Comparison of ENCODE assay signal across 8 cellular contexts in the genomic region with DNA sequence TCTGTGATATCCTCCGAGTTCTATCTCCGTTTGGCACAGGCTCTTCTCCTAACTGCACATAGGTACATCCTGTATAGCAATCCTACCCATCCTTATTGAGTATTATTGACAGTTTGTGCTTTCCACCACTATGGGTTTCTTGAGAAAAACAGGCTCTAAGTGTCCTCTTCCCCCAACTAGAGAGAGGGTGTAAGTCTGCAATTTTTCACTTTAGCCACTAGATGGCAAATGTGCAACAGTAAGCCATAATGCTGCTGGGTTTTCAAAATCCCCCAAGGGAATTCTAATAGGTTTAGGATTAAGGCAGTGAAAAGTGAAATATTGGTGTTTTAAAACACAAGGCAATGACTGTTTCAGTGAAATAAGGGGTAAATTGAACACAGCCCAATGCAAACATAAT.
DNase-seq lines count a peak whose midpoint lies in the region; ATAC-seq and TF ChIP-seq lines count a peak whose summit lies in the region.

No MANE protein-coding gene starts in this region.

- H3K9me3 Mint-ChIP-seq in glutamatergic neuron (ENCODE audit: unreplicated experiment): no peaks in the 10 kb centered on the region

- TF ChIP-seq CTCF in DOHH2 (IDR thresholded peaks at IDR 0.05; ENCODE audit: low read depth, low read length, poor library complexity, severe bottlenecking): peak; percentile 64
- TF ChIP-seq CTCF in glutamatergic neuron (IDR thresholded peaks at IDR 0.05; ENCODE audit: partially characterized antibody, unreplicated experiment): peak; percentile 74
- TF ChIP-seq CTCF in gastroesophageal sphincter (IDR thresholded peaks at IDR 0.05): peak in 1 of 4 experiments; percentile 62

- H3K4me1 ChIP-seq in DOHH2 (ENCODE audit: control insufficient read depth, low read length) (peaks cover 15% of the 10 kb centered on the region), gastroesophageal sphincter (no peaks in the 10 kb centered on the region)

- TF ChIP-seq POLR2A in gastroesophageal sphincter (IDR thresholded peaks at IDR 0.05): no peak

- H3K79me2 ChIP-seq in DOHH2 (ENCODE audit: control insufficient read depth, low read length): no peaks in the 10 kb centered on the region

- H3F3A ChIP-seq in DOHH2 (ENCODE audit: control insufficient read depth, insufficient read depth): no peaks in the 10 kb centered on the region

- no peaks in the 10 kb centered on the region for H3K36me3 ChIP-seq in DOHH2 (ENCODE audit: control insufficient read depth, low read length)
- no peaks in the 10 kb centered on the region for H3K36me3 ChIP-seq in gastroesophageal sphincter

- WGBS in gastroesophageal sphincter (ENCODE audit: low coverage in 1 of 2), 2 donors: 33% methylated on average over 2 of the region's 2 CpGs; no CpG with 5 or more reads in 1 of the 2 donors

- H4K20me1 ChIP-seq in DOHH2 (ENCODE audit: control insufficient read depth, insufficient read depth, low read depth, low read length): no peaks in the 10 kb centered on the region

- H3K27me3 Mint-ChIP-seq in glutamatergic neuron (ENCODE audit: unreplicated experiment): no peaks in the 10 kb centered on the region

- no peak for TF ChIP-seq EP300 in gastroesophageal sphincter (IDR thresholded peaks at IDR 0.05)

- H3K27ac Mint-ChIP-seq in glutamatergic neuron (ENCODE audit: unreplicated experiment): no peak overlapping the region

- H3K4me2 ChIP-seq in DOHH2 (ENCODE audit: low read length): no peak overlapping the region

- H3K27ac ChIP-seq in DOHH2 (ENCODE audit: low read depth, low read length): no peak overlapping the region
- H3K27ac ChIP-seq in gastroesophageal sphincter: no peak overlapping the region

- ATAC-seq in GM19397 (IDR thresholded peaks at IDR 0.05; ENCODE audit: unreplicated experiment): peak; percentile 61
- peak; percentile 90 for ATAC-seq in HG03457 (IDR thresholded peaks at IDR 0.05; ENCODE audit: unreplicated experiment)
- no peak for ATAC-seq in gastroesophageal sphincter

- H3K9me3 ChIP-seq in DOHH2 (ENCODE audit: control insufficient read depth, insufficient read depth, low read length) (no peaks in the 10 kb centered on the region), gastroesophageal sphincter (no peaks in the 10 kb centered on the region)

- DNase-seq in RPMI8226: peak; percentile 9
- DNase-seq in glutamatergic neuron: no peak
- no peak for DNase-seq in activated CD8-positive, alpha-beta memory T cell treated with anti-CD3 and anti-CD28 coated beads, Interleukin-2, amount 50 U/mL, for 48 hours
- DNase-seq in NK-92 (lab: John Stamatoyannopoulos, UW; ENCODE audit: unreplicated experiment): no peak

- H3K4me1 Mint-ChIP-seq in glutamatergic neuron (ENCODE audit: low read depth, unreplicated experiment): no peaks in the 10 kb centered on the region

- H3K27me3 ChIP-seq in DOHH2 (ENCODE audit: control insufficient read depth, low read length) (no peaks in the 10 kb centered on the region), gastroesophageal sphincter (no peaks in the 10 kb centered on the region)

- H3K36me3 Mint-ChIP-seq in glutamatergic neuron (ENCODE audit: unreplicated experiment): no peaks in the 10 kb centered on the region

- no peak overlapping the region for H3K4me3 Mint-ChIP-seq in glutamatergic neuron (ENCODE audit: unreplicated experiment)

- H3K9me2 ChIP-seq in DOHH2 (replicated peaks; ENCODE audit: control insufficient read depth, low read length): no peaks in the 10 kb centered on the region

- H3K4me3 ChIP-seq in DOHH2 (ENCODE audit: low read length) (no peak overlapping the region), gastroesophageal sphincter (no peak overlapping the region)
